In genomic region chr9:31585158-31585557, GRCh38 we compare ENCODE assay signal across 29 cellular contexts.
"Had no signal": no experiment of that assay in that cellular context is flagged by ENCODE, and none has a peak within 500 bp of the region (broad histone marks: within the 10 kb centered on the region; RNA-seq: fewer than 3 reads in every experiment).

No MANE protein-coding gene starts in this region.

- H3K9me3 Mint-ChIP-seq: stimulated activated effector memory CD8-positive, alpha-beta T cell treated with anti-CD3 and anti-CD28 coated beads, Interleukin-12 subunit alpha, Interleukin-12 subunit beta, amount 100 ng/mL, for 72 hours; stimulated activated naive B cell treated with anti-CD40 and anti-IgM and Interleukin-4, amounts not matched to agents 10 μg/mL and 1 μg/mL and 100 μg/mL, for 72 hours; type B pancreatic cell had no signal

- H3K36me3 Mint-ChIP-seq: stimulated activated effector memory CD8-positive, alpha-beta T cell treated with anti-CD3 and anti-CD28 coated beads, Interleukin-12 subunit alpha, Interleukin-12 subunit beta, amount 100 ng/mL, for 72 hours; stimulated activated memory B cell treated with anti-CD40 and anti-IgM and Interleukin-4, amounts not matched to agents 10 μg/mL and 1 μg/mL and 100 μg/mL, for 72 hours; stimulated activated naive B cell treated with anti-CD40 and anti-IgM and Interleukin-4, amounts not matched to agents 10 μg/mL and 1 μg/mL and 100 μg/mL, for 72 hours; type B pancreatic cell had no signal

- H3K27ac Mint-ChIP-seq: stimulated activated effector memory CD8-positive, alpha-beta T cell treated with anti-CD3 and anti-CD28 coated beads, Interleukin-12 subunit alpha, Interleukin-12 subunit beta, amount 100 ng/mL, for 72 hours; stimulated activated memory B cell treated with anti-CD40 and anti-IgM and Interleukin-4, amounts not matched to agents 10 μg/mL and 1 μg/mL and 100 μg/mL, for 72 hours; stimulated activated naive B cell treated with anti-CD40 and anti-IgM and Interleukin-4, amounts not matched to agents 10 μg/mL and 1 μg/mL and 100 μg/mL, for 72 hours; stimulated activated naive CD8-positive, alpha-beta T cell treated with anti-CD3 and anti-CD28 coated beads, Interleukin-15, amount 100 ng/mL, for 72 hours; stimulated activated naive CD8-positive, alpha-beta T cell treated with anti-CD3 and anti-CD28 coated beads, Interleukin-15, Interleukin-2, amounts not matched to agents 100 ng/mL and 50 ng/mL, for 24 hours; type B pancreatic cell had no signal

- H3K4me3 ChIP-seq: stomach, suprapubic skin, testis, thoracic aorta, thyroid gland, tibial artery, tibial nerve, transverse colon, upper lobe of left lung, upper lobe of right lung, uterus, vagina had no signal

- ATAC-seq: stimulated activated effector memory CD8-positive, alpha-beta T cell treated with anti-CD3 and anti-CD28 coated beads, Interleukin-12 subunit alpha, Interleukin-12 subunit beta, amount 100 ng/mL, for 72 hours; stimulated activated memory B cell treated with anti-CD40 and anti-IgM and Interleukin-4, amounts not matched to agents 10 μg/mL and 1 μg/mL and 100 μg/mL, for 72 hours; stimulated activated naive B cell treated with anti-CD40 and anti-IgM and Interleukin-4, amounts not matched to agents 10 μg/mL and 1 μg/mL and 100 μg/mL, for 72 hours; stimulated activated naive CD8-positive, alpha-beta T cell treated with anti-CD3 and anti-CD28 coated beads, Interleukin-15, amount 100 ng/mL, for 72 hours; stimulated activated naive CD8-positive, alpha-beta T cell treated with anti-CD3 and anti-CD28 coated beads, Interleukin-15, Interleukin-2, amounts not matched to agents 100 U/mL and 50 U/mL, for 24 hours; upper lobe of right lung had no signal

- H3K9me3 ChIP-seq: stomach, suprapubic skin, testis, thoracic aorta, thyroid gland, tibial artery, tibial nerve, transverse colon, upper lobe of left lung, upper lobe of right lung, uterus, vagina had no signal

- H3K4me1 Mint-ChIP-seq: stimulated activated effector memory CD8-positive, alpha-beta T cell treated with anti-CD3 and anti-CD28 coated beads, Interleukin-12 subunit alpha, Interleukin-12 subunit beta, amount 100 ng/mL, for 72 hours; stimulated activated memory B cell treated with anti-CD40 and anti-IgM and Interleukin-4, amounts not matched to agents 10 μg/mL and 1 μg/mL and 100 μg/mL, for 72 hours; stimulated activated naive B cell treated with anti-CD40 and anti-IgM and Interleukin-4, amounts not matched to agents 10 μg/mL and 1 μg/mL and 100 μg/mL, for 72 hours; stimulated activated naive CD8-positive, alpha-beta T cell treated with anti-CD3 and anti-CD28 coated beads, Interleukin-15, amount 100 ng/mL, for 72 hours had no signal

- H3K27me3 Mint-ChIP-seq: stimulated activated memory B cell treated with anti-CD40 and anti-IgM and Interleukin-4, amounts not matched to agents 10 μg/mL and 1 μg/mL and 100 μg/mL, for 72 hours; stimulated activated naive B cell treated with anti-CD40 and anti-IgM and Interleukin-4, amounts not matched to agents 10 μg/mL and 1 μg/mL and 100 μg/mL, for 72 hours; stimulated activated naive CD8-positive, alpha-beta T cell treated with anti-CD3 and anti-CD28 coated beads, Interleukin-15, amount 100 ng/mL, for 72 hours; stimulated activated naive CD8-positive, alpha-beta T cell treated with anti-CD3 and anti-CD28 coated beads, Interleukin-15, Interleukin-2, amounts not matched to agents 100 ng/mL and 50 ng/mL, for 24 hours; type B pancreatic cell had no signal

- H3K27ac ChIP-seq: stomach, suprapubic skin, testis, thoracic aorta, thyroid gland, tibial artery, tibial nerve, transverse colon, upper lobe of left lung, upper lobe of right lung, uterus, vagina had no signal

- H3K36me3 ChIP-seq: stomach, suprapubic skin, thoracic aorta, thyroid gland, tibial artery, tibial nerve, transverse colon, upper lobe of left lung, upper lobe of right lung, uterus, vagina had no signal

- H3K4me1 ChIP-seq: stomach, suprapubic skin, testis, thyroid gland, tibial artery, tibial nerve, transverse colon, upper lobe of left lung, upper lobe of right lung, uterus, vagina had no signal

- H3K4me3 Mint-ChIP-seq: stimulated activated effector memory CD8-positive, alpha-beta T cell treated with anti-CD3 and anti-CD28 coated beads, Interleukin-12 subunit alpha, Interleukin-12 subunit beta, amount 100 ng/mL, for 72 hours; stimulated activated memory B cell treated with anti-CD40 and anti-IgM and Interleukin-4, amounts not matched to agents 10 μg/mL and 1 μg/mL and 100 μg/mL, for 72 hours; stimulated activated naive B cell treated with anti-CD40 and anti-IgM and Interleukin-4, amounts not matched to agents 10 μg/mL and 1 μg/mL and 100 μg/mL, for 72 hours; stimulated activated naive CD8-positive, alpha-beta T cell treated with anti-CD3 and anti-CD28 coated beads, Interleukin-15, amount 100 ng/mL, for 72 hours; stimulated activated naive CD8-positive, alpha-beta T cell treated with anti-CD3 and anti-CD28 coated beads, Interleukin-15, Interleukin-2, amounts not matched to agents 100 ng/mL and 50 ng/mL, for 24 hours; type B pancreatic cell had no signal

- H3K27me3 ChIP-seq: stomach, suprapubic skin, testis, thyroid gland, tibial artery, tibial nerve, transverse colon, upper lobe of left lung, upper lobe of right lung, uterus, vagina had no signal

- DNase-seq: stimulated activated CD4-positive, alpha-beta T cell treated with anti-CD3 and anti-CD28 coated beads, Interleukin-2, amount 100 ng/mL, for 48 hours; stimulated activated CD4-positive, alpha-beta T cell treated with anti-CD3 and anti-CD28 coated beads, Interleukin-4, amount 100 ng/mL, for 1 hour; stimulated activated CD4-positive, alpha-beta T cell treated with anti-CD3 and anti-CD28 coated beads, Interleukin-4, amount 100 ng/mL, for 24 hours; stimulated activated CD4-positive, alpha-beta T cell treated with anti-CD3 and anti-CD28 coated beads, Interleukin-4, amount 100 ng/mL, for 4 hours; stimulated activated CD8-positive, alpha-beta memory T cell treated with anti-CD3 and anti-CD28 coated beads, Interleukin-4, amount 100 ng/mL, for 48 hours; stimulated activated naive B cell treated with anti-CD40 and anti-IgM and Interleukin-4, amounts not matched to agents 10 μg/mL and 1 μg/mL and 100 μg/mL, for 72 hours; stimulated activated naive CD4-positive, alpha-beta T cell; stimulated activated naive CD4-positive, alpha-beta T cell treated with Interleukin-2 at 50 U/mL for 16 hours; stimulated activated naive CD8-positive, alpha-beta T cell treated with anti-CD3 and anti-CD28 coated beads, Interleukin-15, amount 100 ng/mL, for 72 hours; stimulated activated naive CD8-positive, alpha-beta T cell treated with anti-CD3 and anti-CD28 coated beads, Interleukin-15, Interleukin-2, amounts not matched to agents 100 U/mL and 50 U/mL, for 24 hours; stomach; substantia nigra; testis; thyroid gland; tibial artery; transverse colon; trophoblast cell; upper lobe of left lung; upper lobe of right lung; uterus had no signal

- FAIRE-seq: urothelium cell line had no signal
